Comparison of ENCODE assay signal across 8 cellular contexts in the genomic region with DNA sequence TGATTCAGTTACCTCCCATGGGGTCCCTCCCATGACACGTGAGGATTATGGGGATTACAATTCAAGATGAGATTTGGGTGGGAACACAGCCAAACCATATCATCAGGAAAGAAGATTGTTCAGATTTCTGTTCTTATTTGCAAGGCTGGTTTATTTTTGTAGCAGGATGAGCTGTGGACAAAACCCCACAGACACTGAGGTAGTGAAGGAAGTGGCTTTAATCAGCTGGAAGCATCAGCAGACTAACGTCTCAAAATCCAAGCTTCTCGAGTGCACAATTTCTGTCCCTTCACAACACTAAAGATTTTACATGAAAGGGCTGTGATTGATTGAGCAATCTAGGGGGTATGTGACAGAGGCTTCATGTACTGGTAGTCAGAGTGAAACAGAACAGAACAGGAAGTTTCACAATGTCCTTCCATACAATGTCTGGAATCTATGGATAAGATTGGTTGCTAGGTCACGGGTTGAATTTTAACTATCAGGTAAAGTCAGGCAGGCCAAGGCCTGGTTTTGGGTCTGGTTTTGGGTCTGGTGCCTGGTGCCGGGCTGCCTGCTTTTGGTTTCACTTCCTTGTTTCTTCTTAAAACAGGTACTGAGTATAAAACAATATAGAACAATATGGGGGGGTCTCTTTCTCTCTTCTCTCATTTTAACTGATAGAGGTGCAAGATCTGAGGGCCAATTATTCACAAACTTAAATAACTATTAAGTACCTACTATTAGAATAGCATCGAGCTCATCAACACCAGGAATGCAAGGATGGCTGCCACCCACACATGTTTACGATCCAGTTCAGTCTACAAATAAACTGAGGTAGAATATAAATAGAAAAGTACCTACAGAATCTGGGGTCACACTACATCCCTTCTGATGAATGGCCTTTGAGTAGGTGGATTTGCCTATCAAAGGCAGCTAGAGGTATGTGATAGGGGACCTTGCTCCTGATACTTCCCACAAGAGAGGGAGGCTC.
A peak's percentile ranks its signal among the peaks of the same experiment; 100 is the strongest.
DNase-seq lines count a peak whose midpoint lies in the region; ATAC-seq, FAIRE-seq and TF ChIP-seq lines count a peak whose summit lies in the region.

No MANE protein-coding gene starts in this region.

- no peak overlapping the region for H3K4me2 ChIP-seq in fibroblast of lung (ENCODE audit: extremely low read depth, insufficient read depth, low read length)

- intact Hi-C loops in sciatic nerve (cut with DNase I) = no loop called here

- H3K27ac ChIP-seq in fibroblast of lung (ENCODE audit: insufficient read depth, low read length) = peak overlapping the region; percentile 78

- H3K9me3 ChIP-seq in fibroblast of lung (ENCODE audit: control insufficient read depth, insufficient read depth, low read depth, low read length) = no peaks in the 10 kb centered on the region

- no peak overlapping the region for H2AFZ ChIP-seq in fibroblast of lung (ENCODE audit: low read length)

- no peak for FAIRE-seq in GM12891 (lab: Jason Lieb, UNC)

- peak; percentile 20 for ATAC-seq in sciatic nerve
- no peak for ATAC-seq in GM19328 (IDR thresholded peaks at IDR 0.05; ENCODE audit: unreplicated experiment)

- no peaks in the 10 kb centered on the region for H3K27me3 ChIP-seq in fibroblast of lung (ENCODE audit: control insufficient read depth, insufficient read depth, low read length)

- no peak for DNase-seq in GM12891 (ENCODE audit: insufficient read length, low spot score)
- peak; percentile 45 for DNase-seq in RPMI7951 (ENCODE audit: low read depth)
- DNase-seq in fibroblast of lung (ENCODE audit: low read depth in 2 of 2) = peak; percentile 44
- DNase-seq in sciatic nerve (ENCODE audit: low spot score) = no peak
- DNase-seq in NCI-H146 treated with DMSO at 0.1 percent for 48 hours (lab: John Stamatoyannopoulos, UW; ENCODE audit: unreplicated experiment) = no peak
- no peak for DNase-seq in NCI-H2227 treated with DMSO at 0.1 percent for 48 hours (lab: John Stamatoyannopoulos, UW)
- no peak for DNase-seq in DMS53 treated with DMSO at 0.1 percent for 48 hours (lab: John Stamatoyannopoulos, UW; ENCODE audit: unreplicated experiment)

- TF ChIP-seq CTCF in fibroblast of lung (conservative IDR thresholded peaks at IDR 0.05 in 1 of 2, IDR thresholded peaks at IDR 0.05 in 1 of 2; ENCODE audit: low read depth in 1 of 2, low read length in 2 of 2) = no peak

- no peaks in the 10 kb centered on the region for H3K79me2 ChIP-seq in fibroblast of lung (ENCODE audit: control insufficient read depth, insufficient read depth, low read length)

- H3K4me3 ChIP-seq in fibroblast of lung (replicated peaks in 1 of 4; ENCODE audit: control extremely low read depth in 1 of 4, insufficient read depth in 1 of 4, low read depth in 3 of 4, low read length in 4 of 4) = no peak overlapping the region

- no peak for TF ChIP-seq POLR2A in GM12891 (IDR thresholded peaks at IDR 0.05; ENCODE audit: low read depth, low read length)

- no peak overlapping the region for H3K9ac ChIP-seq in fibroblast of lung (ENCODE audit: insufficient read depth, low read length)

- peaks cover 37% of the 10 kb centered on the region for H3K4me1 ChIP-seq in fibroblast of lung (ENCODE audit: control insufficient read depth, extremely low read depth, insufficient read depth, low read length)

- H4K20me1 ChIP-seq in fibroblast of lung (ENCODE audit: control insufficient read depth, extremely low read depth, insufficient read depth, low read length) = no peaks in the 10 kb centered on the region

- no peaks in the 10 kb centered on the region for H3K36me3 ChIP-seq in fibroblast of lung (ENCODE audit: control insufficient read depth, insufficient read depth, low read length)

TF ChIP-seq in GM12891, 5 proteins besides CTCF, POLR2A, EP300 and RAD21:
- TF ChIP-seq POU2F2 (IDR thresholded peaks at IDR 0.05; ENCODE audit: low read depth, low read length) (no peak), TAF1 (IDR thresholded peaks at IDR 0.05; ENCODE audit: low read depth, low read length) (no peak), POLR2AphosphoS5 (IDR thresholded peaks at IDR 0.05; ENCODE audit: low read depth, low read length) (no peak), SPI1 (IDR thresholded peaks at IDR 0.05; ENCODE audit: low read depth, low read length) (peak; percentile 80), PAX5 (IDR thresholded peaks at IDR 0.05; ENCODE audit: insufficient read depth, low read length, severe bottlenecking) (no peak)

Comparison
In these comparisons a context has a peak if more than half of its experiments do, and no peak if none do; other contexts are left out.
1. DNase-seq: peak in RPMI7951 (single experiment) and fibroblast of lung (2 of 2); none in GM12891 (single experiment), sciatic nerve (single experiment), NCI-H146 treated with DMSO at 0.1 percent for 48 hours (single experiment), NCI-H2227 treated with DMSO at 0.1 percent for 48 hours (single experiment) and DMS53 treated with DMSO at 0.1 percent for 48 hours (single experiment).